ENCODE assay signal across 1 cellular context in genomic region chr5:39219433-39219832, GRCh38.
TF ChIP-seq lines count a peak whose summit lies in the region.

Gene FYB1 (minus strand): TSS chr5:39219563. CDS start chr5:39202960, 16,603 bp downstream.

TF ChIP-seq in SK-N-SH, 30 proteins besides CTCF, POLR2A, EP300 and RAD21 (continued from another document):
- TF ChIP-seq MAX (IDR thresholded peaks at IDR 0.05; ENCODE audit: low read depth) (no peak), PBX3 (IDR thresholded peaks at IDR 0.05) (no peak), MXI1 (IDR thresholded peaks at IDR 0.05; ENCODE audit: low read depth, low read length) (no peak), TCF12 (IDR thresholded peaks at IDR 0.05) (no peak), POLR2AphosphoS5 (IDR thresholded peaks at IDR 0.05; ENCODE audit: low read depth, low read length) (no peak), USF2 (IDR thresholded peaks at IDR 0.05; ENCODE audit: borderline replicate concordance, low read depth, low read length) (no peak), GATA2 (CRISPR knock-in tag; IDR thresholded peaks at IDR 0.05) (no peak), ZBTB33 (IDR thresholded peaks at IDR 0.05; ENCODE audit: borderline replicate concordance, low read depth) (no peak), YY1 (IDR thresholded peaks at IDR 0.05; ENCODE audit: low read depth) (no peak), MEF2A (IDR thresholded peaks at IDR 0.05; ENCODE audit: borderline replicate concordance, low read depth) (no peak), TAF1 (IDR thresholded peaks at IDR 0.05; ENCODE audit: borderline replicate concordance, low read depth, low read length) (no peak)
TF ChIP-seq in SK-N-SH: peak in this region for 0.
